Comparison of ENCODE assay signal across 4 cellular contexts in genomic region chrY:7935605-7936004, GRCh38.
"Had no signal": no experiment of that assay in that cellular context is flagged by ENCODE, and none has a peak within 500 bp of the region (broad histone marks: within the 10 kb centered on the region; RNA-seq: fewer than 3 reads in every experiment).

No MANE protein-coding gene starts in this region.

- H2AFZ ChIP-seq: GM23338 had no signal

- H3K4me3 Mint-ChIP-seq: GM23338, H9 had no signal

- H3K4me3 ChIP-seq: GM23338, K562 had no signal

- H3K9me3 Mint-ChIP-seq: GM23338, H9 had no signal

- H3K4me1 Mint-ChIP-seq: H9 had no signal

- ATAC-seq: GM23338, K562 had no signal

- DNase-seq: H9, IMR-90 had no signal

- H3K4me2 ChIP-seq: GM23338 had no signal

- H3K27ac Mint-ChIP-seq: GM23338, H9 had no signal
